In genomic region chr17:7673239-7673638, GRCh38 we compare ENCODE assay signal across 1 cellular context.
TF ChIP-seq lines count a peak whose summit lies in the region.

No MANE protein-coding gene starts in this region.

TF ChIP-seq in A549, 52 proteins besides CTCF, POLR2A, EP300 and RAD21 (continued from another document):
- TF ChIP-seq E2F6 (IDR thresholded peaks at IDR 0.05; ENCODE audit: borderline replicate concordance, low read depth) = no peak
TF ChIP-seq in A549: peak in this region for 0.
